8 cellular contexts compared by ENCODE assay signal in genomic region chr3:114454592-114455251, GRCh38.
DNase-seq lines count a peak whose midpoint lies in the region; ATAC-seq and TF ChIP-seq lines count a peak whose summit lies in the region.

No MANE protein-coding gene starts in this region.

- no peaks in the 10 kb centered on the region for H3K27me3 ChIP-seq in ovary

- WGBS in ovary, 3 donors, result 2 to 4% (median 3%) methylated on average over 11 of the region's 11 CpGs

- ATAC-seq in HG03469 (IDR thresholded peaks at IDR 0.05; ENCODE audit: unreplicated experiment) (no peak), HG02981 (IDR thresholded peaks at IDR 0.05; ENCODE audit: unreplicated experiment) (no peak), GM18519 (IDR thresholded peaks at IDR 0.05; ENCODE audit: low FRiP score, unreplicated experiment) (no peak)

- TF ChIP-seq POLR2A in GM19193 (IDR thresholded peaks at IDR 0.05; ENCODE audit: extremely low read depth, insufficient read depth, insufficient read length) (peak; percentile 40), ovary (IDR thresholded peaks at IDR 0.05) (peak; percentile 11)

- H3K9me3 ChIP-seq in ovary, result no peaks in the 10 kb centered on the region

- intact Hi-C loops in ovary (cut with DNase I), result loop anchor here in 1 of 4 donors (5.0 kb wide), 1 partner anchor 37 kb away; no protein-coding TSS in a partner anchor

- H3K36me3 ChIP-seq in ovary, result no peaks in the 10 kb centered on the region

- H3K4me3 ChIP-seq in ovary, result peak overlapping the region; percentile 49

- peak; percentile 64 for DNase-seq in NCI-H526 treated with DMSO at 0.1 percent for 48 hours (lab: John Stamatoyannopoulos, UW)
- DNase-seq in fibroblast of peridontal ligament (ENCODE audit: extremely low read depth), result peak; percentile 59
- peak; percentile 32 to 44 (median 37) for DNase-seq in ovary
- DNase-seq in mucosa of gallbladder (ENCODE audit: low spot score), result no peak

- peaks cover 3% of the 10 kb centered on the region for H3K4me1 ChIP-seq in ovary (ENCODE audit: insufficient read depth)

- TF ChIP-seq EP300 in ovary (IDR thresholded peaks at IDR 0.05), result no peak

- H3K27ac ChIP-seq in ovary, result peak overlapping the region; percentile 30 to 71

- peak in 2 of 3 donors; percentile 62 to 97 for TF ChIP-seq CTCF in ovary (IDR thresholded peaks at IDR 0.05)
